1 cellular context compared by ENCODE assay signal in the genomic region with DNA sequence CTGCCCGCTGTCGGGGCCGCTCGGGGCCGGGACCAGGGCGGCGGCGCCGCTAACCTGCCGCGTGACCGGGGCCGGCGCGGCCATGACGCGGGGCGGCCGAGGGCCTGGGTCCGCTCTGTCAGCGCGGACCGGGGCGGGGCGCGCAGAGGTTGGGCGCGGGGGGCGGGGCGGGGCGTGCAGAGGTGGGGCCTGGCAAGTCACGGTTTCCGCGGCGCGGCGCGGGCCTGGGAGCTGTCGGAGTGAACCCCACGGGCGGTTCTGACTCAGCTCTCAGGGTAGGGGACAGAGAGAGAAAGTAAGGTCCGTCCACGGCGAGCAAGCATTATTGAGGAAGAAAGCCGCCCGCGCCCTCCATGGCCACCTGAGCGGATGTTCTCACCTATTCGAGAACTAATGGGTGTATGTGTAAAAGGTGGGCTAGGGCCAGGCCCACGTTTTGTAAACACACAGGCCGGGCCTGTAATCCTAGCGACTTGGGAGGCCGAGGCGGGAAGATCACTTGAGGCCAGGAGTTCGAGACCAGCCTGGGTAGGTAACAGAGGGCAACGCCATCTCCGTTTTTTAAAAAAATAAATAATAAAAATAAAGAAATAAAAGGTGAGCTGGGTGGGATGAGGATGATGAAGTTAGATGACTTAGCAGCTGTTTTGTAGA.
A peak's percentile ranks its signal among the peaks of the same experiment; 100 is the strongest.
TF ChIP-seq lines count a peak whose summit lies in the region.

A gene with protein sequence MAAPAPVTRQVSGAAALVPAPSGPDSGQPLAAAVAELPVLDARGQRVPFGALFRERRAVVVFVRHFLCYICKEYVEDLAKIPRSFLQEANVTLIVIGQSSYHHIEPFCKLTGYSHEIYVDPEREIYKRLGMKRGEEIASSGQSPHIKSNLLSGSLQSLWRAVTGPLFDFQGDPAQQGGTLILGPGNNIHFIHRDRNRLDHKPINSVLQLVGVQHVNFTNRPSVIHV (minus strand): TSS at position 120 of the 654 bp plus-strand sequence. CDS start 36 bp downstream, at position 84.

TF ChIP-seq in H1, 55 proteins besides CTCF, POLR2A, EP300 and RAD21 (continued from another document):
- TF ChIP-seq CEBPB (IDR thresholded peaks at IDR 0.05; ENCODE audit: low read depth, low read length) (no peak), CTBP2 (IDR thresholded peaks at IDR 0.05; ENCODE audit: borderline replicate concordance, insufficient read depth, insufficient read length, low read length) (no peak), SP1 (IDR thresholded peaks at IDR 0.05; ENCODE audit: low read depth, low read length) (no peak), ASH2L (IDR thresholded peaks at IDR 0.05; ENCODE audit: low read length) (no peak), KDM5A (IDR thresholded peaks at IDR 0.05; ENCODE audit: low read length) (no peak), TAF1 (IDR thresholded peaks at IDR 0.05; ENCODE audit: low read depth, low read length) (peak; percentile 63), HDAC2 (IDR thresholded peaks at IDR 0.05; ENCODE audit: borderline replicate concordance in 1 of 2, low read depth in 2 of 2, low read length in 2 of 2) (no peak), ZNF274 (IDR thresholded peaks at IDR 0.05; ENCODE audit: borderline replicate concordance, extremely low read depth, low read length) (no peak), RXRA (IDR thresholded peaks at IDR 0.05; ENCODE audit: insufficient read depth, low read depth, low read length) (no peak), TAF7 (optimal IDR thresholded peaks at IDR 0.05; ENCODE audit: borderline replicate concordance, low read depth, low read length) (no peak), GABPA (IDR thresholded peaks at IDR 0.05; ENCODE audit: borderline replicate concordance, insufficient read depth, low read length) (no peak), HDAC6 (IDR thresholded peaks at IDR 0.05; ENCODE audit: low read depth, low read length) (no peak), SUZ12 (IDR thresholded peaks at IDR 0.05; ENCODE audit: low read length) (no peak), FOSL1 (IDR thresholded peaks at IDR 0.05; ENCODE audit: insufficient read depth, low read depth, low read length) (no peak), MAFK (IDR thresholded peaks at IDR 0.05; ENCODE audit: low read depth, low read length) (no peak), SP4 (IDR thresholded peaks at IDR 0.05; ENCODE audit: low read length) (no peak), CBX5 (IDR thresholded peaks at IDR 0.05; ENCODE audit: low read depth, low read length) (no peak), POU5F1 (IDR thresholded peaks at IDR 0.05; ENCODE audit: low read depth, low read length) (no peak), YY1 (IDR thresholded peaks at IDR 0.05; ENCODE audit: low read depth, low read length) (peak; percentile 27; the same call in 1 of the 2 replicates), CHD1 (IDR thresholded peaks at IDR 0.05; ENCODE audit: low read depth, low read length) (no peak), TCF12 (IDR thresholded peaks at IDR 0.05; ENCODE audit: low read depth, low read length) (no peak), CREB1 (IDR thresholded peaks at IDR 0.05) (peak; percentile 53), EZH2 (IDR thresholded peaks at IDR 0.05; ENCODE audit: low read depth, low read length, severe bottlenecking) (no peak), GTF2F1 (IDR thresholded peaks at IDR 0.05; ENCODE audit: borderline replicate concordance, low read depth, low read length) (no peak), BCL11A (IDR thresholded peaks at IDR 0.05; ENCODE audit: low read depth in 2 of 2, low read length in 2 of 2) (no peak), BACH1 (IDR thresholded peaks at IDR 0.05; ENCODE audit: low read length) (no peak), CHD2 (IDR thresholded peaks at IDR 0.05; ENCODE audit: low read length) (no peak), KDM1A (IDR thresholded peaks at IDR 0.05; ENCODE audit: borderline replicate concordance, low read length) (0 out of 2 replicates have a peak, but pooled peaks have one; percentile 12), SIRT6 (IDR thresholded peaks at IDR 0.05; ENCODE audit: low read length) (no peak), NANOG (IDR thresholded peaks at IDR 0.05; ENCODE audit: insufficient read depth, low read depth, low read length, poor library complexity, severe bottlenecking) (no peak), RNF2 (IDR thresholded peaks at IDR 0.05; ENCODE audit: borderline replicate concordance, low read depth, low read length, missing control alignments, poor library complexity, severe bottlenecking) (no peak), SIN3A (conservative IDR thresholded peaks at IDR 0.05 in 1 of 2, IDR thresholded peaks at IDR 0.05 in 1 of 2; ENCODE audit: low read depth in 1 of 2, low read length in 2 of 2) (0 out of 4 replicates have a peak, but pooled peaks of 1 of the 2 experiments have one; percentile 15), PHF8 (conservative IDR thresholded peaks at IDR 0.05; ENCODE audit: low read depth, low read length) (no peak), POLR2AphosphoS5 (IDR thresholded peaks at IDR 0.05; ENCODE audit: low read depth, low read length) (no peak), SAP30 (IDR thresholded peaks at IDR 0.05; ENCODE audit: insufficient read depth, insufficient replicate concordance, low read length) (no peak), JUN (IDR thresholded peaks at IDR 0.05; ENCODE audit: low read depth, low read length) (no peak), SRF (IDR thresholded peaks at IDR 0.05; ENCODE audit: low read depth, low read length) (no peak), BRCA1 (IDR thresholded peaks at IDR 0.05; ENCODE audit: low read depth, low read length) (no peak), TBP (IDR thresholded peaks at IDR 0.05; ENCODE audit: low read depth, low read length) (peak; percentile 6; the same call in 1 of the 2 replicates), SIX5 (IDR thresholded peaks at IDR 0.05; ENCODE audit: low read depth, low read length) (no peak), SP2 (IDR thresholded peaks at IDR 0.05; ENCODE audit: low read length) (no peak), EGR1 (IDR thresholded peaks at IDR 0.05; ENCODE audit: borderline replicate concordance, low read depth, low read length) (no peak), TEAD4 (IDR thresholded peaks at IDR 0.05; ENCODE audit: low read depth, low read length) (no peak)
- TF ChIP-seq, protein P1, sequence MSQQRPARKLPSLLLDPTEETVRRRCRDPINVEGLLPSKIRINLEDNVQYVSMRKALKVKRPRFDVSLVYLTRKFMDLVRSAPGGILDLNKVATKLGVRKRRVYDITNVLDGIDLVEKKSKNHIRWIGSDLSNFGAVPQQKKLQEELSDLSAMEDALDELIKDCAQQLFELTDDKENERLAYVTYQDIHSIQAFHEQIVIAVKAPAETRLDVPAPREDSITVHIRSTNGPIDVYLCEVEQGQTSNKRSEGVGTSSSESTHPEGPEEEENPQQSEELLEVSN (IDR thresholded peaks at IDR 0.05): peak; percentile 68; the same call in 1 of the 2 replicates
- TF ChIP-seq, protein P2, sequence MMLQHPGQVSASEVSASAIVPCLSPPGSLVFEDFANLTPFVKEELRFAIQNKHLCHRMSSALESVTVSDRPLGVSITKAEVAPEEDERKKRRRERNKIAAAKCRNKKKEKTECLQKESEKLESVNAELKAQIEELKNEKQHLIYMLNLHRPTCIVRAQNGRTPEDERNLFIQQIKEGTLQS (IDR thresholded peaks at IDR 0.05; ENCODE audit: insufficient read depth, low read depth, low read length): no peak
- TF ChIP-seq, protein P3, sequence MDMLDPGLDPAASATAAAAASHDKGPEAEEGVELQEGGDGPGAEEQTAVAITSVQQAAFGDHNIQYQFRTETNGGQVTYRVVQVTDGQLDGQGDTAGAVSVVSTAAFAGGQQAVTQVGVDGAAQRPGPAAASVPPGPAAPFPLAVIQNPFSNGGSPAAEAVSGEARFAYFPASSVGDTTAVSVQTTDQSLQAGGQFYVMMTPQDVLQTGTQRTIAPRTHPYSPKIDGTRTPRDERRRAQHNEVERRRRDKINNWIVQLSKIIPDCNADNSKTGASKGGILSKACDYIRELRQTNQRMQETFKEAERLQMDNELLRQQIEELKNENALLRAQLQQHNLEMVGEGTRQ (IDR thresholded peaks at IDR 0.05; ENCODE audit: low read length): no peak
- TF ChIP-seq, protein P4, sequence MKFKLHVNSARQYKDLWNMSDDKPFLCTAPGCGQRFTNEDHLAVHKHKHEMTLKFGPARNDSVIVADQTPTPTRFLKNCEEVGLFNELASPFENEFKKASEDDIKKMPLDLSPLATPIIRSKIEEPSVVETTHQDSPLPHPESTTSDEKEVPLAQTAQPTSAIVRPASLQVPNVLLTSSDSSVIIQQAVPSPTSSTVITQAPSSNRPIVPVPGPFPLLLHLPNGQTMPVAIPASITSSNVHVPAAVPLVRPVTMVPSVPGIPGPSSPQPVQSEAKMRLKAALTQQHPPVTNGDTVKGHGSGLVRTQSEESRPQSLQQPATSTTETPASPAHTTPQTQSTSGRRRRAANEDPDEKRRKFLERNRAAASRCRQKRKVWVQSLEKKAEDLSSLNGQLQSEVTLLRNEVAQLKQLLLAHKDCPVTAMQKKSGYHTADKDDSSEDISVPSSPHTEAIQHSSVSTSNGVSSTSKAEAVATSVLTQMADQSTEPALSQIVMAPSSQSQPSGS (IDR thresholded peaks at IDR 0.05; ENCODE audit: low read length): no peak
- TF ChIP-seq, protein P5, sequence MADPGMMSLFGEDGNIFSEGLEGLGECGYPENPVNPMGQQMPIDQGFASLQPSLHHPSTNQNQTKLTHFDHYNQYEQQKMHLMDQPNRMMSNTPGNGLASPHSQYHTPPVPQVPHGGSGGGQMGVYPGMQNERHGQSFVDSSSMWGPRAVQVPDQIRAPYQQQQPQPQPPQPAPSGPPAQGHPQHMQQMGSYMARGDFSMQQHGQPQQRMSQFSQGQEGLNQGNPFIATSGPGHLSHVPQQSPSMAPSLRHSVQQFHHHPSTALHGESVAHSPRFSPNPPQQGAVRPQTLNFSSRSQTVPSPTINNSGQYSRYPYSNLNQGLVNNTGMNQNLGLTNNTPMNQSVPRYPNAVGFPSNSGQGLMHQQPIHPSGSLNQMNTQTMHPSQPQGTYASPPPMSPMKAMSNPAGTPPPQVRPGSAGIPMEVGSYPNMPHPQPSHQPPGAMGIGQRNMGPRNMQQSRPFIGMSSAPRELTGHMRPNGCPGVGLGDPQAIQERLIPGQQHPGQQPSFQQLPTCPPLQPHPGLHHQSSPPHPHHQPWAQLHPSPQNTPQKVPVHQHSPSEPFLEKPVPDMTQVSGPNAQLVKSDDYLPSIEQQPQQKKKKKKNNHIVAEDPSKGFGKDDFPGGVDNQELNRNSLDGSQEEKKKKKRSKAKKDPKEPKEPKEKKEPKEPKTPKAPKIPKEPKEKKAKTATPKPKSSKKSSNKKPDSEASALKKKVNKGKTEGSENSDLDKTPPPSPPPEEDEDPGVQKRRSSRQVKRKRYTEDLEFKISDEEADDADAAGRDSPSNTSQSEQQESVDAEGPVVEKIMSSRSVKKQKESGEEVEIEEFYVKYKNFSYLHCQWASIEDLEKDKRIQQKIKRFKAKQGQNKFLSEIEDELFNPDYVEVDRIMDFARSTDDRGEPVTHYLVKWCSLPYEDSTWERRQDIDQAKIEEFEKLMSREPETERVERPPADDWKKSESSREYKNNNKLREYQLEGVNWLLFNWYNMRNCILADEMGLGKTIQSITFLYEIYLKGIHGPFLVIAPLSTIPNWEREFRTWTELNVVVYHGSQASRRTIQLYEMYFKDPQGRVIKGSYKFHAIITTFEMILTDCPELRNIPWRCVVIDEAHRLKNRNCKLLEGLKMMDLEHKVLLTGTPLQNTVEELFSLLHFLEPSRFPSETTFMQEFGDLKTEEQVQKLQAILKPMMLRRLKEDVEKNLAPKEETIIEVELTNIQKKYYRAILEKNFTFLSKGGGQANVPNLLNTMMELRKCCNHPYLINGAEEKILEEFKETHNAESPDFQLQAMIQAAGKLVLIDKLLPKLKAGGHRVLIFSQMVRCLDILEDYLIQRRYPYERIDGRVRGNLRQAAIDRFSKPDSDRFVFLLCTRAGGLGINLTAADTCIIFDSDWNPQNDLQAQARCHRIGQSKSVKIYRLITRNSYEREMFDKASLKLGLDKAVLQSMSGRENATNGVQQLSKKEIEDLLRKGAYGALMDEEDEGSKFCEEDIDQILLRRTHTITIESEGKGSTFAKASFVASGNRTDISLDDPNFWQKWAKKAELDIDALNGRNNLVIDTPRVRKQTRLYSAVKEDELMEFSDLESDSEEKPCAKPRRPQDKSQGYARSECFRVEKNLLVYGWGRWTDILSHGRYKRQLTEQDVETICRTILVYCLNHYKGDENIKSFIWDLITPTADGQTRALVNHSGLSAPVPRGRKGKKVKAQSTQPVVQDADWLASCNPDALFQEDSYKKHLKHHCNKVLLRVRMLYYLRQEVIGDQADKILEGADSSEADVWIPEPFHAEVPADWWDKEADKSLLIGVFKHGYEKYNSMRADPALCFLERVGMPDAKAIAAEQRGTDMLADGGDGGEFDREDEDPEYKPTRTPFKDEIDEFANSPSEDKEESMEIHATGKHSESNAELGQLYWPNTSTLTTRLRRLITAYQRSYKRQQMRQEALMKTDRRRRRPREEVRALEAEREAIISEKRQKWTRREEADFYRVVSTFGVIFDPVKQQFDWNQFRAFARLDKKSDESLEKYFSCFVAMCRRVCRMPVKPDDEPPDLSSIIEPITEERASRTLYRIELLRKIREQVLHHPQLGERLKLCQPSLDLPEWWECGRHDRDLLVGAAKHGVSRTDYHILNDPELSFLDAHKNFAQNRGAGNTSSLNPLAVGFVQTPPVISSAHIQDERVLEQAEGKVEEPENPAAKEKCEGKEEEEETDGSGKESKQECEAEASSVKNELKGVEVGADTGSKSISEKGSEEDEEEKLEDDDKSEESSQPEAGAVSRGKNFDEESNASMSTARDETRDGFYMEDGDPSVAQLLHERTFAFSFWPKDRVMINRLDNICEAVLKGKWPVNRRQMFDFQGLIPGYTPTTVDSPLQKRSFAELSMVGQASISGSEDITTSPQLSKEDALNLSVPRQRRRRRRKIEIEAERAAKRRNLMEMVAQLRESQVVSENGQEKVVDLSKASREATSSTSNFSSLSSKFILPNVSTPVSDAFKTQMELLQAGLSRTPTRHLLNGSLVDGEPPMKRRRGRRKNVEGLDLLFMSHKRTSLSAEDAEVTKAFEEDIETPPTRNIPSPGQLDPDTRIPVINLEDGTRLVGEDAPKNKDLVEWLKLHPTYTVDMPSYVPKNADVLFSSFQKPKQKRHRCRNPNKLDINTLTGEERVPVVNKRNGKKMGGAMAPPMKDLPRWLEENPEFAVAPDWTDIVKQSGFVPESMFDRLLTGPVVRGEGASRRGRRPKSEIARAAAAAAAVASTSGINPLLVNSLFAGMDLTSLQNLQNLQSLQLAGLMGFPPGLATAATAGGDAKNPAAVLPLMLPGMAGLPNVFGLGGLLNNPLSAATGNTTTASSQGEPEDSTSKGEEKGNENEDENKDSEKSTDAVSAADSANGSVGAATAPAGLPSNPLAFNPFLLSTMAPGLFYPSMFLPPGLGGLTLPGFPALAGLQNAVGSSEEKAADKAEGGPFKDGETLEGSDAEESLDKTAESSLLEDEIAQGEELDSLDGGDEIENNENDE (IDR thresholded peaks at IDR 0.05; ENCODE audit: insufficient replicate concordance, low read length): no peak
- TF ChIP-seq, protein P6, sequence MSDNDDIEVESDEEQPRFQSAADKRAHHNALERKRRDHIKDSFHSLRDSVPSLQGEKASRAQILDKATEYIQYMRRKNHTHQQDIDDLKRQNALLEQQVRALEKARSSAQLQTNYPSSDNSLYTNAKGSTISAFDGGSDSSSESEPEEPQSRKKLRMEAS (IDR thresholded peaks at IDR 0.05): peak; percentile 55
